13 cellular contexts compared by ENCODE assay signal in genomic region chr3:31502803-31503221, GRCh38.
"Had no signal": no experiment of that assay in that cellular context is flagged by ENCODE, and none has a peak within 500 bp of the region (broad histone marks: within the 10 kb centered on the region; RNA-seq: fewer than 3 reads in every experiment).

No MANE protein-coding gene starts in this region.

- H3K9me3 Mint-ChIP-seq: activated CD4-positive, alpha-beta memory T cell treated with anti-CD3 and anti-CD28 coated beads, Interleukin-2, amount 10 ng/mL, durations not matched to agents 7 days and 5 days; naive B cell; stimulated activated naive CD8-positive, alpha-beta T cell treated with anti-CD3 and anti-CD28 coated beads, Interleukin-15, Interleukin-2, amounts not matched to agents 100 ng/mL and 50 ng/mL, for 24 hours had no signal

- DNase-seq: activated CD4-positive, alpha-beta memory T cell treated with anti-CD3 and anti-CD28 coated beads, Interleukin-2, amount 10 ng/mL, durations not matched to agents 7 days and 5 days; activated CD4-positive, alpha-beta T cell treated with anti-CD3 and anti-CD28 coated beads, Interleukin-2, amount 10 ng/mL, durations not matched to agents 24 days and 14 days; activated naive CD4-positive, alpha-beta T cell; kidney; lower lobe of right lung; naive B cell; retina; sigmoid colon; stimulated activated CD4-positive, alpha-beta T cell treated with anti-CD3 and anti-CD28 coated beads, Interleukin-4, amount 100 ng/mL, for 1 hour; tibial artery had no signal

- H3K27me3 Mint-ChIP-seq: activated CD4-positive, alpha-beta memory T cell treated with anti-CD3 and anti-CD28 coated beads, Interleukin-2, amount 10 ng/mL, durations not matched to agents 7 days and 5 days; stimulated activated naive CD8-positive, alpha-beta T cell treated with anti-CD3 and anti-CD28 coated beads, Interleukin-15, Interleukin-2, amounts not matched to agents 100 ng/mL and 50 ng/mL, for 24 hours had no signal

- ATAC-seq: activated CD4-positive, CD25-positive, alpha-beta regulatory T cell treated with anti-CD3 and anti-CD28 coated beads, Interleukin-2, amount 50 U/mL, for 24 hours; left lobe of liver; lower lobe of right lung had no signal

- H3K4me3 Mint-ChIP-seq: activated CD4-positive, alpha-beta memory T cell treated with anti-CD3 and anti-CD28 coated beads, Interleukin-2, amount 10 ng/mL, durations not matched to agents 7 days and 5 days; activated CD4-positive, alpha-beta T cell treated with anti-CD3 and anti-CD28 coated beads, Interleukin-2, amount 10 ng/mL, durations not matched to agents 24 days and 14 days; naive B cell; stimulated activated naive CD8-positive, alpha-beta T cell treated with anti-CD3 and anti-CD28 coated beads, Interleukin-15, Interleukin-2, amounts not matched to agents 100 ng/mL and 50 ng/mL, for 24 hours had no signal

- H3K27ac Mint-ChIP-seq: activated CD4-positive, alpha-beta memory T cell treated with anti-CD3 and anti-CD28 coated beads, Interleukin-2, amount 10 ng/mL, durations not matched to agents 7 days and 5 days; activated CD4-positive, alpha-beta T cell treated with anti-CD3 and anti-CD28 coated beads, Interleukin-2, amount 10 ng/mL, durations not matched to agents 24 days and 14 days; naive B cell; stimulated activated naive CD8-positive, alpha-beta T cell treated with anti-CD3 and anti-CD28 coated beads, Interleukin-15, Interleukin-2, amounts not matched to agents 100 ng/mL and 50 ng/mL, for 24 hours had no signal

- H3K36me3 Mint-ChIP-seq: naive B cell had no signal
